Comparison of ENCODE assay signal across 1 cellular context in the genomic region with DNA sequence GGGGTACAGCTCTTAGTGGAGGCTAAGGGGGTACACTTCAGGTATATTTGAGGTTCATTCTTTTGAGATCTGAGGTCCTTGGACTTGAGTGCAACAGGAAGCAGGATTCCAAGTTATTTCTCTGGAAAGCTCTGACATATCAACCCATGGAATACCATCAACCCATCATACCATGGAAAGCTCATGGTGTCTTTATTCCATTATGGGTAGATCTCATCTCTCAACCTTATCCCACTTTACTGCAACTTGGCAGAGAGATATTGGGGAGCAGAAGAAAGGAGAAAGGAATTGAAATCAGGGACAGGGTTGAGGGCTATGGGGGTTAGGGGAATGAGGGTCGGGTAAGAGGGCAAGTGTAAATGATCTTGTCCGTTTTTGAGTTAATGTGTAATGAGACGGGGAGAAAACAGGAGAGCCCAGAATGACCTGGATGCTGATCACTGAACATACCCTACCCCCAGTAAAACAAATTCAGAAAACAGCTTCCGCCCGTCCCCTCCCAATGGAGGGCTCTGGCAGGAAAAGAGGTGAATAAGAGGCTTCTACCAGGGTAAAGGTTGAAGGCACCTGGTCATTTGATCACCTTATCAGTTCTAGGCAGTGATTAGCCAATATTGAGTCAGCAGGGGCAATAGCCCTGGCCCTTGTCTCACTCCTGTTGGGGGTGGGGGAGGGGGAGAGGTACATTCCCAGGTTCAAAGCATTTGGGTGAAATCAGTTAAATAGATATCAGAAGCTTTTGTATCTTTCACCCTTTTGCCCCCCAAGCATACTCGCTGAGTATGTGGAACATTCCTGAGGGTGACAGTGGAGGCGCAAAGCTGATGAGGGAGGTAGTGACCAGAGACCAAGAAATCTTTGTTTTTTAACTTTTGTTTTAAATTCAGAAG.
TF ChIP-seq lines count a peak whose summit lies in the region.

No MANE protein-coding gene starts in this region.

TF ChIP-seq in HepG2, 621 proteins besides CTCF, POLR2A, EP300 and RAD21 (continued from another document and continues in another):
- TF ChIP-seq, protein P1, sequence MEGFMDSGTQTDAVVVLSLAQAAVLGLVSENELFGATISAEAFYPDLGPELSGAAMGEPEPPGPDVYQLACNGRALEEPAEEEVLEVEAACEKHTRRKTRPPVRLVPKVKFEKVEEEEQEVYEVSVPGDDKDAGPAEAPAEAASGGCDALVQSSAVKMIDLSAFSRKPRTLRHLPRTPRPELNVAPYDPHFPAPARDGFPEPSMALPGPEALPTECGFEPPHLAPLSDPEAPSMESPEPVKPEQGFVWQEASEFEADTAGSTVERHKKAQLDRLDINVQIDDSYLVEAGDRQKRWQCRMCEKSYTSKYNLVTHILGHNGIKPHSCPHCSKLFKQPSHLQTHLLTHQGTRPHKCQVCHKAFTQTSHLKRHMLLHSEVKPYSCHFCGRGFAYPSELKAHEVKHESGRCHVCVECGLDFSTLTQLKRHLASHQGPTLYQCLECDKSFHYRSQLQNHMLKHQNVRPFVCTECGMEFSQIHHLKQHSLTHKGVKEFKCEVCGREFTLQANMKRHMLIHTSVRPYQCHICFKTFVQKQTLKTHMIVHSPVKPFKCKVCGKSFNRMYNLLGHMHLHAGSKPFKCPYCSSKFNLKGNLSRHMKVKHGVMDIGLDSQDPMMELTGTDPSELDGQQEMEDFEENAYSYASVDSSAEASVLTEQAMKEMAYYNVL (CRISPR knock-in tag; IDR thresholded peaks at IDR 0.05; ENCODE audit: borderline replicate concordance), result peak; percentile 77; the same call in 1 of the 2 replicates
- no peak for TF ChIP-seq ZNF235 (CRISPR knock-in tag; IDR thresholded peaks at IDR 0.05; ENCODE audit: borderline replicate concordance)
- peak; percentile 77; the same call in 1 of the 2 replicates for TF ChIP-seq GATAD2A (CRISPR knock-in tag; IDR thresholded peaks at IDR 0.05)
- TF ChIP-seq SP5 (CRISPR knock-in tag; IDR thresholded peaks at IDR 0.05; ENCODE audit: borderline replicate concordance, low read depth), result peak; percentile 87
- peak; percentile 95 for TF ChIP-seq NR2F6 (IDR thresholded peaks at IDR 0.05)
- TF ChIP-seq NR2F6 (CRISPR knock-in tag; IDR thresholded peaks at IDR 0.05), result peak; percentile 90
- TF ChIP-seq ZNF720 (CRISPR knock-in tag; IDR thresholded peaks at IDR 0.05), result no peak
- no peak for TF ChIP-seq ZNF629 (CRISPR knock-in tag; conservative IDR thresholded peaks at IDR 0.05)
- TF ChIP-seq, protein P2, sequence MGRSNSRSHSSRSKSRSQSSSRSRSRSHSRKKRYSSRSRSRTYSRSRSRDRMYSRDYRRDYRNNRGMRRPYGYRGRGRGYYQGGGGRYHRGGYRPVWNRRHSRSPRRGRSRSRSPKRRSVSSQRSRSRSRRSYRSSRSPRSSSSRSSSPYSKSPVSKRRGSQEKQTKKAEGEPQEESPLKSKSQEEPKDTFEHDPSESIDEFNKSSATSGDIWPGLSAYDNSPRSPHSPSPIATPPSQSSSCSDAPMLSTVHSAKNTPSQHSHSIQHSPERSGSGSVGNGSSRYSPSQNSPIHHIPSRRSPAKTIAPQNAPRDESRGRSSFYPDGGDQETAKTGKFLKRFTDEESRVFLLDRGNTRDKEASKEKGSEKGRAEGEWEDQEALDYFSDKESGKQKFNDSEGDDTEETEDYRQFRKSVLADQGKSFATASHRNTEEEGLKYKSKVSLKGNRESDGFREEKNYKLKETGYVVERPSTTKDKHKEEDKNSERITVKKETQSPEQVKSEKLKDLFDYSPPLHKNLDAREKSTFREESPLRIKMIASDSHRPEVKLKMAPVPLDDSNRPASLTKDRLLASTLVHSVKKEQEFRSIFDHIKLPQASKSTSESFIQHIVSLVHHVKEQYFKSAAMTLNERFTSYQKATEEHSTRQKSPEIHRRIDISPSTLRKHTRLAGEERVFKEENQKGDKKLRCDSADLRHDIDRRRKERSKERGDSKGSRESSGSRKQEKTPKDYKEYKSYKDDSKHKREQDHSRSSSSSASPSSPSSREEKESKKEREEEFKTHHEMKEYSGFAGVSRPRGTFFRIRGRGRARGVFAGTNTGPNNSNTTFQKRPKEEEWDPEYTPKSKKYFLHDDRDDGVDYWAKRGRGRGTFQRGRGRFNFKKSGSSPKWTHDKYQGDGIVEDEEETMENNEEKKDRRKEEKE (IDR thresholded peaks at IDR 0.05), result no peak
- peak; percentile 78 for TF ChIP-seq HOXA5 (CRISPR knock-in tag; IDR thresholded peaks at IDR 0.05)
- TF ChIP-seq KLF15 (CRISPR knock-in tag; IDR thresholded peaks at IDR 0.05; ENCODE audit: borderline replicate concordance), result no peak
- peak; percentile 81; the same call in 1 of the 2 replicates for TF ChIP-seq HMG20A (CRISPR knock-in tag; IDR thresholded peaks at IDR 0.05; ENCODE audit: borderline replicate concordance)
- no peak for TF ChIP-seq ZNF451 (CRISPR knock-in tag; IDR thresholded peaks at IDR 0.05)
- no peak for TF ChIP-seq DMAP1 (CRISPR knock-in tag; IDR thresholded peaks at IDR 0.05)
- TF ChIP-seq, protein P3, sequence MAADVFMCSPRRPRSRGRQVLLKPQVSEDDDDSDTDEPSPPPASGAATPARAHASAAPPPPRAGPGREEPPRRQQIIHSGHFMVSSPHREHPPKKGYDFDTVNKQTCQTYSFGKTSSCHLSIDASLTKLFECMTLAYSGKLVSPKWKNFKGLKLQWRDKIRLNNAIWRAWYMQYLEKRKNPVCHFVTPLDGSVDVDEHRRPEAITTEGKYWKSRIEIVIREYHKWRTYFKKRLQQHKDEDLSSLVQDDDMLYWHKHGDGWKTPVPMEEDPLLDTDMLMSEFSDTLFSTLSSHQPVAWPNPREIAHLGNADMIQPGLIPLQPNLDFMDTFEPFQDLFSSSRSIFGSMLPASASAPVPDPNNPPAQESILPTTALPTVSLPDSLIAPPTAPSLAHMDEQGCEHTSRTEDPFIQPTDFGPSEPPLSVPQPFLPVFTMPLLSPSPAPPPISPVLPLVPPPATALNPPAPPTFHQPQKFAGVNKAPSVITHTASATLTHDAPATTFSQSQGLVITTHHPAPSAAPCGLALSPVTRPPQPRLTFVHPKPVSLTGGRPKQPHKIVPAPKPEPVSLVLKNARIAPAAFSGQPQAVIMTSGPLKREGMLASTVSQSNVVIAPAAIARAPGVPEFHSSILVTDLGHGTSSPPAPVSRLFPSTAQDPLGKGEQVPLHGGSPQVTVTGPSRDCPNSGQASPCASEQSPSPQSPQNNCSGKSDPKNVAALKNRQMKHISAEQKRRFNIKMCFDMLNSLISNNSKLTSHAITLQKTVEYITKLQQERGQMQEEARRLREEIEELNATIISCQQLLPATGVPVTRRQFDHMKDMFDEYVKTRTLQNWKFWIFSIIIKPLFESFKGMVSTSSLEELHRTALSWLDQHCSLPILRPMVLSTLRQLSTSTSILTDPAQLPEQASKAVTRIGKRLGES (CRISPR knock-in tag; IDR thresholded peaks at IDR 0.05; ENCODE audit: borderline replicate concordance), result 0 out of 2 replicates have a peak, but pooled peaks have one; percentile 55
- peak; percentile 93 for TF ChIP-seq ZNF878 (CRISPR knock-in tag; IDR thresholded peaks at IDR 0.05)
- TF ChIP-seq NAIF1 (CRISPR knock-in tag; IDR thresholded peaks at IDR 0.05; ENCODE audit: borderline replicate concordance), result 0 out of 2 replicates have a peak, but pooled peaks have one; percentile 45
- TF ChIP-seq, protein P4, sequence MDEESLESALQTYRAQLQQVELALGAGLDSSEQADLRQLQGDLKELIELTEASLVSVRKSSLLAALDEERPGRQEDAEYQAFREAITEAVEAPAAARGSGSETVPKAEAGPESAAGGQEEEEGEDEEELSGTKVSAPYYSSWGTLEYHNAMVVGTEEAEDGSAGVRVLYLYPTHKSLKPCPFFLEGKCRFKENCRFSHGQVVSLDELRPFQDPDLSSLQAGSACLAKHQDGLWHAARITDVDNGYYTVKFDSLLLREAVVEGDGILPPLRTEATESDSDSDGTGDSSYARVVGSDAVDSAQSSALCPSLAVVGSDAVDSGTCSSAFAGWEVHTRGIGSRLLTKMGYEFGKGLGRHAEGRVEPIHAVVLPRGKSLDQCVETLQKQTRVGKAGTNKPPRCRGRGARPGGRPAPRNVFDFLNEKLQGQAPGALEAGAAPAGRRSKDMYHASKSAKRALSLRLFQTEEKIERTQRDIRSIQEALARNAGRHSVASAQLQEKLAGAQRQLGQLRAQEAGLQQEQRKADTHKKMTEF (CRISPR knock-in tag; IDR thresholded peaks at IDR 0.05), result peak; percentile 63; the same call in 1 of the 2 replicates
- TF ChIP-seq ZNF543 (CRISPR knock-in tag; IDR thresholded peaks at IDR 0.05), result no peak
- no peak for TF ChIP-seq FOXA1 (IDR thresholded peaks at IDR 0.05)
- TF ChIP-seq FOXA1 (CRISPR knock-in tag; IDR thresholded peaks at IDR 0.05), result peak; percentile 81
- no peak for TF ChIP-seq NFIB (CRISPR knock-in tag; IDR thresholded peaks at IDR 0.05; ENCODE audit: borderline replicate concordance)
- TF ChIP-seq, protein P5, sequence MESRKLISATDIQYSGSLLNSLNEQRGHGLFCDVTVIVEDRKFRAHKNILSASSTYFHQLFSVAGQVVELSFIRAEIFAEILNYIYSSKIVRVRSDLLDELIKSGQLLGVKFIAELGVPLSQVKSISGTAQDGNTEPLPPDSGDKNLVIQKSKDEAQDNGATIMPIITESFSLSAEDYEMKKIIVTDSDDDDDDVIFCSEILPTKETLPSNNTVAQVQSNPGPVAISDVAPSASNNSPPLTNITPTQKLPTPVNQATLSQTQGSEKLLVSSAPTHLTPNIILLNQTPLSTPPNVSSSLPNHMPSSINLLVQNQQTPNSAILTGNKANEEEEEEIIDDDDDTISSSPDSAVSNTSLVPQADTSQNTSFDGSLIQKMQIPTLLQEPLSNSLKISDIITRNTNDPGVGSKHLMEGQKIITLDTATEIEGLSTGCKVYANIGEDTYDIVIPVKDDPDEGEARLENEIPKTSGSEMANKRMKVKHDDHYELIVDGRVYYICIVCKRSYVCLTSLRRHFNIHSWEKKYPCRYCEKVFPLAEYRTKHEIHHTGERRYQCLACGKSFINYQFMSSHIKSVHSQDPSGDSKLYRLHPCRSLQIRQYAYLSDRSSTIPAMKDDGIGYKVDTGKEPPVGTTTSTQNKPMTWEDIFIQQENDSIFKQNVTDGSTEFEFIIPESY (CRISPR knock-in tag; IDR thresholded peaks at IDR 0.05), result no peak
- no peak for TF ChIP-seq KMT2B (CRISPR knock-in tag; IDR thresholded peaks at IDR 0.05)
- no peak for TF ChIP-seq ZNF460 (CRISPR knock-in tag; IDR thresholded peaks at IDR 0.05; ENCODE audit: borderline replicate concordance)
- peak; percentile 99 for TF ChIP-seq PPARG (CRISPR knock-in tag; conservative IDR thresholded peaks at IDR 0.05)
- TF ChIP-seq, protein P6, sequence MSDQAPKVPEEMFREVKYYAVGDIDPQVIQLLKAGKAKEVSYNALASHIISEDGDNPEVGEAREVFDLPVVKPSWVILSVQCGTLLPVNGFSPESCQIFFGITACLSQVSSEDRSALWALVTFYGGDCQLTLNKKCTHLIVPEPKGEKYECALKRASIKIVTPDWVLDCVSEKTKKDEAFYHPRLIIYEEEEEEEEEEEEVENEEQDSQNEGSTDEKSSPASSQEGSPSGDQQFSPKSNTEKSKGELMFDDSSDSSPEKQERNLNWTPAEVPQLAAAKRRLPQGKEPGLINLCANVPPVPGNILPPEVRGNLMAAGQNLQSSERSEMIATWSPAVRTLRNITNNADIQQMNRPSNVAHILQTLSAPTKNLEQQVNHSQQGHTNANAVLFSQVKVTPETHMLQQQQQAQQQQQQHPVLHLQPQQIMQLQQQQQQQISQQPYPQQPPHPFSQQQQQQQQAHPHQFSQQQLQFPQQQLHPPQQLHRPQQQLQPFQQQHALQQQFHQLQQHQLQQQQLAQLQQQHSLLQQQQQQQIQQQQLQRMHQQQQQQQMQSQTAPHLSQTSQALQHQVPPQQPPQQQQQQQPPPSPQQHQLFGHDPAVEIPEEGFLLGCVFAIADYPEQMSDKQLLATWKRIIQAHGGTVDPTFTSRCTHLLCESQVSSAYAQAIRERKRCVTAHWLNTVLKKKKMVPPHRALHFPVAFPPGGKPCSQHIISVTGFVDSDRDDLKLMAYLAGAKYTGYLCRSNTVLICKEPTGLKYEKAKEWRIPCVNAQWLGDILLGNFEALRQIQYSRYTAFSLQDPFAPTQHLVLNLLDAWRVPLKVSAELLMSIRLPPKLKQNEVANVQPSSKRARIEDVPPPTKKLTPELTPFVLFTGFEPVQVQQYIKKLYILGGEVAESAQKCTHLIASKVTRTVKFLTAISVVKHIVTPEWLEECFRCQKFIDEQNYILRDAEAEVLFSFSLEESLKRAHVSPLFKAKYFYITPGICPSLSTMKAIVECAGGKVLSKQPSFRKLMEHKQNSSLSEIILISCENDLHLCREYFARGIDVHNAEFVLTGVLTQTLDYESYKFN (CRISPR knock-in tag; conservative IDR thresholded peaks at IDR 0.05), result peak; percentile 99
- no peak for TF ChIP-seq POLR2AphosphoS2 (IDR thresholded peaks at IDR 0.05; ENCODE audit: low read depth, low read length)
- no peak for TF ChIP-seq ZNF780A (CRISPR knock-in tag; IDR thresholded peaks at IDR 0.05)
- TF ChIP-seq RFX3 (CRISPR knock-in tag; IDR thresholded peaks at IDR 0.05), result no peak
- TF ChIP-seq ZNF589 (CRISPR knock-in tag; conservative IDR thresholded peaks at IDR 0.05), result peak; percentile 0; the same call in 1 of the 2 replicates
- TF ChIP-seq MIER3 (CRISPR knock-in tag; IDR thresholded peaks at IDR 0.05; ENCODE audit: borderline replicate concordance), result peak; percentile 88; the same call in 1 of the 2 replicates
- no peak for TF ChIP-seq PAF1 (CRISPR knock-in tag; IDR thresholded peaks at IDR 0.05)
- TF ChIP-seq, protein P7, sequence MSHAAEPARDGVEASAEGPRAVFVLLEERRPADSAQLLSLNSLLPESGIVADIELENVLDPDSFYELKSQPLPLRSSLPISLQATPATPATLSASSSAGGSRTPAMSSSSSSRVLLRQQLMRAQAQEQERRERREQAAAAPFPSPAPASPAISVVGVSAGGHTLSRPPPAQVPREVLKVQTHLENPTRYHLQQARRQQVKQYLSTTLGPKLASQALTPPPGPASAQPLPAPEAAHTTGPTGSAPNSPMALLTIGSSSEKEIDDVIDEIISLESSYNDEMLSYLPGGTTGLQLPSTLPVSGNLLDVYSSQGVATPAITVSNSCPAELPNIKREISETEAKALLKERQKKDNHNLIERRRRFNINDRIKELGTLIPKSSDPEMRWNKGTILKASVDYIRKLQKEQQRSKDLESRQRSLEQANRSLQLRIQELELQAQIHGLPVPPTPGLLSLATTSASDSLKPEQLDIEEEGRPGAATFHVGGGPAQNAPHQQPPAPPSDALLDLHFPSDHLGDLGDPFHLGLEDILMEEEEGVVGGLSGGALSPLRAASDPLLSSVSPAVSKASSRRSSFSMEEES (CRISPR knock-in tag; IDR thresholded peaks at IDR 0.05), result peak; percentile 98
- peak; percentile 95 for TF ChIP-seq PITX1 (CRISPR knock-in tag; IDR thresholded peaks at IDR 0.05)
- TF ChIP-seq PCBP1 (IDR thresholded peaks at IDR 0.05; ENCODE audit: borderline replicate concordance, low read depth, low read length), result 0 out of 2 replicates have a peak, but pooled peaks have one; percentile 23
- TF ChIP-seq, protein P8, sequence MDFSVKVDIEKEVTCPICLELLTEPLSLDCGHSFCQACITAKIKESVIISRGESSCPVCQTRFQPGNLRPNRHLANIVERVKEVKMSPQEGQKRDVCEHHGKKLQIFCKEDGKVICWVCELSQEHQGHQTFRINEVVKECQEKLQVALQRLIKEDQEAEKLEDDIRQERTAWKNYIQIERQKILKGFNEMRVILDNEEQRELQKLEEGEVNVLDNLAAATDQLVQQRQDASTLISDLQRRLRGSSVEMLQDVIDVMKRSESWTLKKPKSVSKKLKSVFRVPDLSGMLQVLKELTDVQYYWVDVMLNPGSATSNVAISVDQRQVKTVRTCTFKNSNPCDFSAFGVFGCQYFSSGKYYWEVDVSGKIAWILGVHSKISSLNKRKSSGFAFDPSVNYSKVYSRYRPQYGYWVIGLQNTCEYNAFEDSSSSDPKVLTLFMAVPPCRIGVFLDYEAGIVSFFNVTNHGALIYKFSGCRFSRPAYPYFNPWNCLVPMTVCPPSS (IDR thresholded peaks at IDR 0.05), result no peak
- peak; percentile 98 for TF ChIP-seq ETV5 (CRISPR knock-in tag; IDR thresholded peaks at IDR 0.05; ENCODE audit: borderline replicate concordance)
- TF ChIP-seq CBX1 (IDR thresholded peaks at IDR 0.05; ENCODE audit: low read depth), result no peak
- no peak for TF ChIP-seq NFRKB (IDR thresholded peaks at IDR 0.05)
- no peak for TF ChIP-seq PHB2 (IDR thresholded peaks at IDR 0.05; ENCODE audit: partially characterized antibody)
- TF ChIP-seq ZNF335 (CRISPR knock-in tag; IDR thresholded peaks at IDR 0.05), result peak; percentile 7; the same call in 1 of the 2 replicates
